Comparison of ENCODE assay signal across 2 cellular contexts in the genomic region with DNA sequence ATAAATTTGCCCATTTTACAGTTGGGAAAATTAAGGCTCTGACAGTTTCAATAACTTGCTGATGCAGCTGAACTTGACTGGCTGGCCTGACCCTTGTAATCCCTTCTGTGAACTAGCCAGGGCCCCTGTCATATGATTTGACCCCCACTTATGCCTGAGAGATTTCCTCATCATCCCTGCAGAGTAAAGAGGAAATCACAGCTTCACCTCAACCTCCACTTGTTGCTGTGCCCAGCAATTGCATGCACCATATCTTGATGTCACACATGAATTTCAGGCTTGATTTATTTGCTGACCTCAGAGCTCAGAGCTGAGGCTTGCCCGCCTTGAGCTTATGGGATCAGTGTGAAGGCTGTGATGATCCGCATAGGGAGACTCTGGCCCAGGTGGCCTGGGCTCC.
TF ChIP-seq lines count a peak whose summit lies in the region.

No MANE protein-coding gene starts in this region.

TF ChIP-seq in IMR-90, 13 proteins besides CTCF, POLR2A, EP300 and RAD21:
- TF ChIP-seq SMC3 (IDR thresholded peaks at IDR 0.05; ENCODE audit: low read depth, low read length) (no peak), CHD1 (IDR thresholded peaks at IDR 0.05; ENCODE audit: low read depth, low read length) (no peak), FOS (IDR thresholded peaks at IDR 0.05; ENCODE audit: low read depth, low read length) (no peak), RFX5 (IDR thresholded peaks at IDR 0.05; ENCODE audit: low read depth, low read length) (no peak), MAFK (IDR thresholded peaks at IDR 0.05; ENCODE audit: low read depth, low read length) (no peak), BHLHE40 (IDR thresholded peaks at IDR 0.05; ENCODE audit: low read depth, low read length) (no peak), MAZ (IDR thresholded peaks at IDR 0.05; ENCODE audit: borderline replicate concordance, low read depth, low read length) (no peak), CEBPB (IDR thresholded peaks at IDR 0.05; ENCODE audit: low read depth, low read length) (no peak), RCOR1 (IDR thresholded peaks at IDR 0.05; ENCODE audit: insufficient replicate concordance, low read length) (no peak)

TF ChIP-seq in GM12891, 5 proteins besides CTCF, POLR2A, EP300 and RAD21:
- no peak for TF ChIP-seq POU2F2 (IDR thresholded peaks at IDR 0.05; ENCODE audit: low read depth, low read length)
- no peak for TF ChIP-seq PAX5 (IDR thresholded peaks at IDR 0.05; ENCODE audit: insufficient read depth, low read length, severe bottlenecking)
- TF ChIP-seq POLR2AphosphoS5 (IDR thresholded peaks at IDR 0.05; ENCODE audit: low read depth, low read length), result no peak
- no peak for TF ChIP-seq SPI1 (IDR thresholded peaks at IDR 0.05; ENCODE audit: low read depth, low read length)
- TF ChIP-seq TAF1 (IDR thresholded peaks at IDR 0.05; ENCODE audit: low read depth, low read length), result no peak
